Comparison of ENCODE assay signal across 8 cellular contexts in genomic region chr7:149422914-149423285, GRCh38. TPM values are rescaled to one million over a fixed set of nuclear protein-coding genes. Genes with fewer than 3 reads are reported as not detected.
A peak's percentile ranks its signal among the peaks of the same experiment; 100 is the strongest.
DNase-seq lines count a peak whose midpoint lies in the region; ATAC-seq lines count a peak whose summit lies in the region.

No MANE protein-coding gene starts in this region.

- DNase-seq in CD4-positive, alpha-beta memory T cell: no peak
- DNase-seq in activated T-helper 9 cell treated with anti-CD3 and anti-CD28 coated beads, Interleukin-2, amount 50 U/mL, for 16 hours (ENCODE audit: low read depth): peak; percentile 25
- DNase-seq in stimulated activated CD8-positive, alpha-beta memory T cell treated with anti-CD3 and anti-CD28 coated beads, Interleukin-15, amount 100 ng/mL, for 24 hours (ENCODE audit: low read depth): peak; percentile 18
- no peak for DNase-seq in H4 (ENCODE audit: low spot score)
- DNase-seq in effector CD4-positive, alpha-beta T cell: no peak

- no peaks in the 10 kb centered on the region for H3K36me3 ChIP-seq in CD4-positive, alpha-beta memory T cell (ENCODE audit: insufficient read depth, low read length)
- no peaks in the 10 kb centered on the region for H3K36me3 ChIP-seq in iPS-18a (ENCODE audit: control insufficient read depth, low read depth, low read length)

- peak overlapping the region; percentile 48 for H3K27ac ChIP-seq in CD4-positive, alpha-beta memory T cell (ENCODE audit: low read depth, low read length)
- H3K27ac ChIP-seq in iPS-18a (ENCODE audit: low read length): no peak overlapping the region

- CTCF ChIA-PET in CD4-positive, alpha-beta memory T cell (lab: Charles Lee; ENCODE audit: partially characterized antibody): interaction anchor here (0.8 to 3.6 kb wide), 16 partner anchors 8 to 296 kb away, joined by 3 to 43 read pairs (median 4); partner anchors contain the start of genes ZNF282, ZNF425, ZNF777 and ZNF783

- no peak overlapping the region for H3K9ac ChIP-seq in iPS-18a (ENCODE audit: low read length)

- POLR2A ChIA-PET in CD4-positive, alpha-beta memory T cell (lab: Charles Lee; ENCODE audit: partially characterized antibody): interaction anchor here (1.2 to 3.0 kb wide), 9 partner anchors 18 to 296 kb away, joined by 3 to 41 read pairs (median 5); partner anchors contain the start of genes ZNF398, ZNF425, ZNF777 and ZNF783

- ATAC-seq in HG02885 (IDR thresholded peaks at IDR 0.05; ENCODE audit: poor library complexity, unreplicated experiment) (peak; percentile 9), HG03025 (IDR thresholded peaks at IDR 0.05; ENCODE audit: low FRiP score, unreplicated experiment) (no peak)

- peaks cover 0 to 13% (median 8%) of the 10 kb centered on the region in 4 donors for H3K4me1 Mint-ChIP-seq in CD4-positive, alpha-beta memory T cell

- H3K27ac Mint-ChIP-seq in CD4-positive, alpha-beta memory T cell: peak overlapping the region; percentile 7 to 89 (median 72)

- H3K4me1 ChIP-seq in CD4-positive, alpha-beta memory T cell (ENCODE audit: insufficient read depth, low read length): peaks cover 6% of the 10 kb centered on the region
- no peaks in the 10 kb centered on the region for H3K4me1 ChIP-seq in iPS-18a (ENCODE audit: control insufficient read depth, low read depth, low read length)

- intact Hi-C loops in CD4-positive, alpha-beta memory T cell (cut with micrococcal nuclease): loop anchor here (1.0 to 2.0 kb wide), 10 partner anchors 37 to 376 kb away; partner anchors contain the start of genes ZNF212, ZNF425, ZNF746 and ZNF783

- no peaks in the 10 kb centered on the region for H3K27me3 Mint-ChIP-seq in CD4-positive, alpha-beta memory T cell

- H3K9me3 ChIP-seq in CD4-positive, alpha-beta memory T cell (ENCODE audit: control insufficient read depth in 1 of 2, low read length in 2 of 2): no peaks in the 10 kb centered on the region
- H3K9me3 ChIP-seq in iPS-18a (ENCODE audit: control insufficient read depth, low read depth, low read length): no peaks in the 10 kb centered on the region

- H3K9me3 Mint-ChIP-seq in CD4-positive, alpha-beta memory T cell: no peaks in the 10 kb centered on the region

- H3K4me3 Mint-ChIP-seq in CD4-positive, alpha-beta memory T cell: peak overlapping the region; percentile 61 to 82 (median 70)

- no peaks in the 10 kb centered on the region for H3K27me3 ChIP-seq in CD4-positive, alpha-beta memory T cell (ENCODE audit: insufficient read depth, low read length)
- H3K27me3 ChIP-seq in iPS-18a (ENCODE audit: control insufficient read depth, insufficient read depth, low read length): no peaks in the 10 kb centered on the region

- H3K36me3 Mint-ChIP-seq in CD4-positive, alpha-beta memory T cell: no peaks in the 10 kb centered on the region

- peak overlapping the region; percentile 47 to 60 for H3K4me3 ChIP-seq in CD4-positive, alpha-beta memory T cell (ENCODE audit: low read length in 2 of 2)
- H3K4me3 ChIP-seq in iPS-18a (ENCODE audit: low read length): peak overlapping the region; percentile 22

RNA-seq across cellular contexts. Expression of gene ZNF777, which starts 38.0 kb away (rescaled TPM):
- total RNA-seq in CD4-positive, alpha-beta memory T cell: 10 to 100 TPM; 15.9 to 16.8 TPM
- polyA plus RNA-seq in CD4-positive, alpha-beta memory T cell: 1 to 10 TPM in 1 of 2 donors, under 1 TPM in 1; 0.19 to 3.7 TPM
- 3.8 and 6.1 TPM in 2 replicates for total RNA-seq in H4 (2014; rRNA removed; shearing (Covaris generic))

Comparison
In these comparisons a context has a peak if more than half of its experiments do, and no peak if none do; other contexts are left out.
1. DNase-seq: peak in activated T-helper 9 cell treated with anti-CD3 and anti-CD28 coated beads, Interleukin-2, amount 50 U/mL, for 16 hours (single experiment) and stimulated activated CD8-positive, alpha-beta memory T cell treated with anti-CD3 and anti-CD28 coated beads, Interleukin-15, amount 100 ng/mL, for 24 hours (single experiment); none in CD4-positive, alpha-beta memory T cell (0 of 5), H4 (single experiment) and effector CD4-positive, alpha-beta T cell (single experiment).